18 cellular contexts compared by ENCODE assay signal in genomic region chr2:40105593-40105992, GRCh38.
A peak's percentile ranks its signal among the peaks of the same experiment; 100 is the strongest.
DNase-seq lines count a peak whose midpoint lies in the region; ATAC-seq and TF ChIP-seq lines count a peak whose summit lies in the region.
"Had no signal": no experiment of that assay in that cellular context is flagged by ENCODE, and none has a peak within 500 bp of the region (broad histone marks: within the 10 kb centered on the region; RNA-seq: fewer than 3 reads in every experiment).

No MANE protein-coding gene starts in this region.

- peaks cover 20% of the 10 kb centered on the region for H3K4me1 Mint-ChIP-seq in mesothelial cell of epicardium
- H3K4me1 Mint-ChIP-seq: activated CD8-positive, alpha-beta memory T cell treated with anti-CD3 and anti-CD28 coated beads, Interleukin-2, amount 10 ng/mL, durations not matched to agents 7 days and 5 days; stimulated activated naive CD8-positive, alpha-beta T cell treated with anti-CD3 and anti-CD28 coated beads, Interleukin-15, amount 100 ng/mL, for 72 hours had no signal

- no peak overlapping the region for H3K27ac ChIP-seq in coronary artery
- H3K27ac ChIP-seq: breast epithelium, skin epidermis, WERI-Rb-1 had no signal

- H3K36me3 Mint-ChIP-seq in mesothelial cell of epicardium = no peaks in the 10 kb centered on the region
- H3K36me3 Mint-ChIP-seq: activated CD8-positive, alpha-beta memory T cell treated with anti-CD3 and anti-CD28 coated beads, Interleukin-2, amount 10 ng/mL, durations not matched to agents 7 days and 5 days had no signal

- TF ChIP-seq CTCF in coronary artery (IDR thresholded peaks at IDR 0.05) = no peak
- no peak for TF ChIP-seq CTCF in mesothelial cell of epicardium (IDR thresholded peaks at IDR 0.05; ENCODE audit: unreplicated experiment)

- intact Hi-C loops in left ventricle myocardium superior (cut with micrococcal nuclease) = no loop called here

- H3K27me3 Mint-ChIP-seq in mesothelial cell of epicardium (ENCODE audit: low read depth) = no peaks in the 10 kb centered on the region
- H3K27me3 Mint-ChIP-seq: activated CD8-positive, alpha-beta memory T cell treated with anti-CD3 and anti-CD28 coated beads, Interleukin-2, amount 10 ng/mL, durations not matched to agents 7 days and 5 days; stimulated activated naive CD8-positive, alpha-beta T cell treated with anti-CD3 and anti-CD28 coated beads, Interleukin-15, amount 100 ng/mL, for 72 hours had no signal

- DNase-seq in AG08396 (ENCODE audit: low spot score) (peak; percentile 34), LHCN-M2 (ENCODE audit: low read depth) (peak; percentile 97), coronary artery (ENCODE audit: low spot score) (no peak), left ventricle myocardium superior (no peak), mesothelial cell of epicardium (ENCODE audit: low spot score in 2 of 2, unreplicated experiment in 2 of 2) (no peak)
- DNase-seq in stimulated activated CD4-positive, alpha-beta T cell treated with anti-CD3 and anti-CD28 coated beads, Interleukin-4, amount 100 ng/mL, for 24 hours = no peak
- DNase-seq: activated CD8-positive, alpha-beta memory T cell treated with anti-CD3 and anti-CD28 coated beads, Interleukin-2, amount 10 ng/mL, durations not matched to agents 7 days and 5 days; activated naive CD4-positive, alpha-beta T cell; DMS153; NCI-H1092; stimulated activated naive CD8-positive, alpha-beta T cell treated with anti-CD3 and anti-CD28 coated beads, Interleukin-15, amount 100 ng/mL, for 72 hours; WERI-Rb-1 had no signal

- TF ChIP-seq POLR2A in GM18505 (IDR thresholded peaks at IDR 0.05; ENCODE audit: borderline replicate concordance, extremely low read depth, insufficient read depth, insufficient read length) = no peak

- peak overlapping the region; percentile 34 for H3K4me3 ChIP-seq in coronary artery
- H3K4me3 ChIP-seq: breast epithelium, lung, skin epidermis had no signal

- no peak overlapping the region for H3K27ac Mint-ChIP-seq in mesothelial cell of epicardium
- H3K27ac Mint-ChIP-seq: activated CD8-positive, alpha-beta memory T cell treated with anti-CD3 and anti-CD28 coated beads, Interleukin-2, amount 10 ng/mL, durations not matched to agents 7 days and 5 days; stimulated activated naive CD8-positive, alpha-beta T cell treated with anti-CD3 and anti-CD28 coated beads, Interleukin-15, amount 100 ng/mL, for 72 hours had no signal

- no peaks in the 10 kb centered on the region for H3K9me3 Mint-ChIP-seq in mesothelial cell of epicardium
- H3K9me3 Mint-ChIP-seq: stimulated activated naive CD8-positive, alpha-beta T cell treated with anti-CD3 and anti-CD28 coated beads, Interleukin-15, amount 100 ng/mL, for 72 hours had no signal

- H3K4me3 Mint-ChIP-seq in mesothelial cell of epicardium = no peak overlapping the region
- H3K4me3 Mint-ChIP-seq: activated CD8-positive, alpha-beta memory T cell treated with anti-CD3 and anti-CD28 coated beads, Interleukin-2, amount 10 ng/mL, durations not matched to agents 7 days and 5 days; stimulated activated naive CD8-positive, alpha-beta T cell treated with anti-CD3 and anti-CD28 coated beads, Interleukin-15, amount 100 ng/mL, for 72 hours had no signal

- peak; percentile 46 for ATAC-seq in left ventricle myocardium superior
- no peak for ATAC-seq in GM18505 (IDR thresholded peaks at IDR 0.05; ENCODE audit: unreplicated experiment)
- no peak for ATAC-seq in GM21723 (IDR thresholded peaks at IDR 0.05; ENCODE audit: unreplicated experiment)
- ATAC-seq: activated CD8-positive, alpha-beta memory T cell treated with anti-CD3 and anti-CD28 coated beads, Interleukin-2, amount 10 ng/mL, durations not matched to agents 7 days and 5 days; HepG2; stimulated activated naive CD8-positive, alpha-beta T cell treated with anti-CD3 and anti-CD28 coated beads, Interleukin-15, amount 100 ng/mL, for 72 hours had no signal

Comparison
In these comparisons a context has a peak if more than half of its experiments do, and no peak if none do; other contexts are left out.
1. DNase-seq: peak in AG08396 (single experiment) and LHCN-M2 (single experiment); none in coronary artery (single experiment), left ventricle myocardium superior (single experiment), mesothelial cell of epicardium (0 of 2) and stimulated activated CD4-positive, alpha-beta T cell treated with anti-CD3 and anti-CD28 coated beads, Interleukin-4, amount 100 ng/mL, for 24 hours (single experiment).